1 cellular context compared by ENCODE assay signal in the genomic region with DNA sequence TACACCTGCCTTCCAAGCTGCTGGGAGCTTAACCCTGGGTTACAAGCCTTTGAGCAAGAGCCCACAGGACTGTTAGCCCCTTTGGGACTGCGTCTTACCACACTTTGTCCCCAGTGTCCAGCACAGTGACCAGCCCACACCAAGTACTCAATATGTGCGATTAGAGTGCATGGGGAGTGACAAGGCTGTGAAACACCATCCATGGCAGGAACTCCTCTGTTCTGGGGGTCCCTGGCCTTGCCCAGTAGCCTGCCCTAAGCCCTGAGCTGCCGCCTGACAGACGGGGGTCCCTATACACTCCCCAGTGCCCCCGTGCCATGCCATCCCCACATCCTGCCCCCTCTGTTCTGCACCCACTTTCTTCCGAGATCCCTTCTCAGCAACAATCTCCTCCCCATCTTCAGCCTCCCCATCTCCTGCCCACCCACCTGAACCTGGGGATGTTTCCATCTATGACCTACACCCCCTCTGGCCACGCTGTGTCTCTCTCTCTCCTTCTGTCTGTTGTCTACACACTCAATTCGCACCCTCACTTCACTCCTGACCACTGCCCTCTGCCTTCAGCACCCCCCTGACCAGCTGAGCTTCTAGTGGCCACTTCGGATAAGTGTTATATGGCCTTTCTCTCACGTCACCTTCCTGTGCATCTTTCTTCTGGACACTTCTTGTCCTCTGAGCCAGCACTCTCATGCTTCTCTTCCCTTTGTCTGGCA.
TF ChIP-seq lines count a peak whose summit lies in the region.

No MANE protein-coding gene starts in this region.

TF ChIP-seq in K562, 482 proteins besides CTCF, POLR2A, EP300 and RAD21 (continued from another document):
- TF ChIP-seq, protein P1, sequence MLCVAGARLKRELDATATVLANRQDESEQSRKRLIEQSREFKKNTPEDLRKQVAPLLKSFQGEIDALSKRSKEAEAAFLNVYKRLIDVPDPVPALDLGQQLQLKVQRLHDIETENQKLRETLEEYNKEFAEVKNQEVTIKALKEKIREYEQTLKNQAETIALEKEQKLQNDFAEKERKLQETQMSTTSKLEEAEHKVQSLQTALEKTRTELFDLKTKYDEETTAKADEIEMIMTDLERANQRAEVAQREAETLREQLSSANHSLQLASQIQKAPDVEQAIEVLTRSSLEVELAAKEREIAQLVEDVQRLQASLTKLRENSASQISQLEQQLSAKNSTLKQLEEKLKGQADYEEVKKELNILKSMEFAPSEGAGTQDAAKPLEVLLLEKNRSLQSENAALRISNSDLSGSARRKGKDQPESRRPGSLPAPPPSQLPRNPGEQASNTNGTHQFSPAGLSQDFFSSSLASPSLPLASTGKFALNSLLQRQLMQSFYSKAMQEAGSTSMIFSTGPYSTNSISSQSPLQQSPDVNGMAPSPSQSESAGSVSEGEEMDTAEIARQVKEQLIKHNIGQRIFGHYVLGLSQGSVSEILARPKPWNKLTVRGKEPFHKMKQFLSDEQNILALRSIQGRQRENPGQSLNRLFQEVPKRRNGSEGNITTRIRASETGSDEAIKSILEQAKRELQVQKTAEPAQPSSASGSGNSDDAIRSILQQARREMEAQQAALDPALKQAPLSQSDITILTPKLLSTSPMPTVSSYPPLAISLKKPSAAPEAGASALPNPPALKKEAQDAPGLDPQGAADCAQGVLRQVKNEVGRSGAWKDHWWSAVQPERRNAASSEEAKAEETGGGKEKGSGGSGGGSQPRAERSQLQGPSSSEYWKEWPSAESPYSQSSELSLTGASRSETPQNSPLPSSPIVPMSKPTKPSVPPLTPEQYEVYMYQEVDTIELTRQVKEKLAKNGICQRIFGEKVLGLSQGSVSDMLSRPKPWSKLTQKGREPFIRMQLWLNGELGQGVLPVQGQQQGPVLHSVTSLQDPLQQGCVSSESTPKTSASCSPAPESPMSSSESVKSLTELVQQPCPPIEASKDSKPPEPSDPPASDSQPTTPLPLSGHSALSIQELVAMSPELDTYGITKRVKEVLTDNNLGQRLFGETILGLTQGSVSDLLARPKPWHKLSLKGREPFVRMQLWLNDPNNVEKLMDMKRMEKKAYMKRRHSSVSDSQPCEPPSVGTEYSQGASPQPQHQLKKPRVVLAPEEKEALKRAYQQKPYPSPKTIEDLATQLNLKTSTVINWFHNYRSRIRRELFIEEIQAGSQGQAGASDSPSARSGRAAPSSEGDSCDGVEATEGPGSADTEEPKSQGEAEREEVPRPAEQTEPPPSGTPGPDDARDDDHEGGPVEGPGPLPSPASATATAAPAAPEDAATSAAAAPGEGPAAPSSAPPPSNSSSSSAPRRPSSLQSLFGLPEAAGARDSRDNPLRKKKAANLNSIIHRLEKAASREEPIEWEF (CRISPR knock-in tag; IDR thresholded peaks at IDR 0.05): no peak
- no peak for TF ChIP-seq U2AF1 (optimal IDR thresholded peaks at IDR 0.05; ENCODE audit: low read depth, low read length)
- TF ChIP-seq, protein P2, sequence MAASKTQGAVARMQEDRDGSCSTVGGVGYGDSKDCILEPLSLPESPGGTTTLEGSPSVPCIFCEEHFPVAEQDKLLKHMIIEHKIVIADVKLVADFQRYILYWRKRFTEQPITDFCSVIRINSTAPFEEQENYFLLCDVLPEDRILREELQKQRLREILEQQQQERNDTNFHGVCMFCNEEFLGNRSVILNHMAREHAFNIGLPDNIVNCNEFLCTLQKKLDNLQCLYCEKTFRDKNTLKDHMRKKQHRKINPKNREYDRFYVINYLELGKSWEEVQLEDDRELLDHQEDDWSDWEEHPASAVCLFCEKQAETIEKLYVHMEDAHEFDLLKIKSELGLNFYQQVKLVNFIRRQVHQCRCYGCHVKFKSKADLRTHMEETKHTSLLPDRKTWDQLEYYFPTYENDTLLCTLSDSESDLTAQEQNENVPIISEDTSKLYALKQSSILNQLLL (CRISPR knock-in tag; IDR thresholded peaks at IDR 0.05; ENCODE audit: borderline replicate concordance): no peak
- no peak for TF ChIP-seq CBX5 (IDR thresholded peaks at IDR 0.05; ENCODE audit: borderline replicate concordance, low read depth)
- TF ChIP-seq NFE2 (IDR thresholded peaks at IDR 0.05; ENCODE audit: low read depth): no peak
- no peak for TF ChIP-seq BHLHE40 (IDR thresholded peaks at IDR 0.05; ENCODE audit: low read length)
- no peak for TF ChIP-seq ETV1 (tag; conservative IDR thresholded peaks at IDR 0.05; ENCODE audit: low read depth)
- TF ChIP-seq MIER1 (IDR thresholded peaks at IDR 0.05; ENCODE audit: low read depth): no peak
- TF ChIP-seq, protein P3, sequence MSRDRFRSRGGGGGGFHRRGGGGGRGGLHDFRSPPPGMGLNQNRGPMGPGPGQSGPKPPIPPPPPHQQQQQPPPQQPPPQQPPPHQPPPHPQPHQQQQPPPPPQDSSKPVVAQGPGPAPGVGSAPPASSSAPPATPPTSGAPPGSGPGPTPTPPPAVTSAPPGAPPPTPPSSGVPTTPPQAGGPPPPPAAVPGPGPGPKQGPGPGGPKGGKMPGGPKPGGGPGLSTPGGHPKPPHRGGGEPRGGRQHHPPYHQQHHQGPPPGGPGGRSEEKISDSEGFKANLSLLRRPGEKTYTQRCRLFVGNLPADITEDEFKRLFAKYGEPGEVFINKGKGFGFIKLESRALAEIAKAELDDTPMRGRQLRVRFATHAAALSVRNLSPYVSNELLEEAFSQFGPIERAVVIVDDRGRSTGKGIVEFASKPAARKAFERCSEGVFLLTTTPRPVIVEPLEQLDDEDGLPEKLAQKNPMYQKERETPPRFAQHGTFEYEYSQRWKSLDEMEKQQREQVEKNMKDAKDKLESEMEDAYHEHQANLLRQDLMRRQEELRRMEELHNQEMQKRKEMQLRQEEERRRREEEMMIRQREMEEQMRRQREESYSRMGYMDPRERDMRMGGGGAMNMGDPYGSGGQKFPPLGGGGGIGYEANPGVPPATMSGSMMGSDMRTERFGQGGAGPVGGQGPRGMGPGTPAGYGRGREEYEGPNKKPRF (IDR thresholded peaks at IDR 0.05; ENCODE audit: low read depth, low read length): no peak
- no peak for TF ChIP-seq ZNF436 (CRISPR knock-in tag; IDR thresholded peaks at IDR 0.05)
- no peak for TF ChIP-seq JUND (IDR thresholded peaks at IDR 0.05; ENCODE audit: borderline replicate concordance, low read depth, low read length)
- no peak for TF ChIP-seq JUND (tag; IDR thresholded peaks at IDR 0.05; ENCODE audit: borderline replicate concordance, low read depth, low read length)
- TF ChIP-seq DIDO1 (tag; IDR thresholded peaks at IDR 0.05; ENCODE audit: low read depth): no peak
- TF ChIP-seq NFE2L1 (tag; IDR thresholded peaks at IDR 0.05; ENCODE audit: borderline replicate concordance, low read depth): no peak
TF ChIP-seq in K562: peak in this region for 0.
